9 cellular contexts compared by ENCODE assay signal in genomic region chr14:67411820-67412421, GRCh38. TPM values are rescaled to one million over a fixed set of nuclear protein-coding genes. Genes with fewer than 3 reads are reported as not detected.
DNase-seq lines count a peak whose midpoint lies in the region; ATAC-seq and TF ChIP-seq lines count a peak whose summit lies in the region.
"Had no signal": no experiment of that assay in that cellular context is flagged by ENCODE, and none has a peak within 500 bp of the region (broad histone marks: within the 10 kb centered on the region; RNA-seq: fewer than 3 reads in every experiment).

Gene PLEK2, minus strand, starts transcription at chr14:67412165. Its CDS starts 106 bp downstream, at chr14:67412059.

- H3K4me2 ChIP-seq in SK-N-SH (peak within 1 kb of the TSS; percentile 59), MM.1S (ENCODE audit: low read depth, low read length) (no peak within 1 kb of the TSS)

- peak within 1 kb of the TSS in 1 of 2 experiments; percentile 38; a peak in 3 of 4 replicates for H3K4me3 ChIP-seq in SK-N-SH (ENCODE audit: low read depth in 2 of 2, low read length in 1 of 2)
- peak within 1 kb of the TSS; percentile 42 for H3K4me3 ChIP-seq in astrocyte of the cerebellum (ENCODE audit: low read depth, low read length)
- no peak within 1 kb of the TSS for H3K4me3 ChIP-seq in MM.1S (ENCODE audit: low read length)

- WGBS in SK-N-SH (ENCODE audit: low lambda C conversion rate), result 38% methylated on average over 24 of the region's 63 CpGs

- intact Hi-C loops in left colon (cut with DNase I, micrococcal nuclease), result no loop called here

- DNase-seq in Daoy (ENCODE audit: low read depth) (peak; percentile 66), SK-N-SH (peak; percentile 60), astrocyte of the cerebellum (ENCODE audit: low read depth) (no peak), left colon (peak; percentile 88 to 91), epidermal melanocyte (ENCODE audit: insufficient read length, low spot score) (no peak), MM.1S (no peak), NCI-H446 treated with DMSO at 0.1 percent for 48 hours (lab: John Stamatoyannopoulos, UW) (no peak)
- DNase-seq in stimulated activated CD8-positive, alpha-beta memory T cell treated with anti-CD3 and anti-CD28 coated beads, Interleukin-12 subunit alpha, Interleukin-12 subunit beta, amount 100 ng/mL, for 4 hours (ENCODE audit: low read depth), result peak; percentile 14

- in situ Hi-C loops in astrocyte of the cerebellum (cut with HindIII; ENCODE audit: low sequenced_read_pairs), result no loop called here

- H4K20me1 ChIP-seq in SK-N-SH (ENCODE audit: insufficient read depth), result no peaks in the 10 kb centered on the region
- no peaks in the 10 kb centered on the region for H4K20me1 ChIP-seq in MM.1S (ENCODE audit: insufficient read depth, low read length)

- H3K36me3 ChIP-seq in SK-N-SH (replicated peaks in 1 of 2; ENCODE audit: control insufficient read depth in 1 of 2, insufficient read depth in 2 of 2, low read length in 1 of 2) (no peaks in the 10 kb centered on the region), MM.1S (replicated peaks; ENCODE audit: insufficient read depth, low read length) (no peaks in the 10 kb centered on the region)

- H3K9ac ChIP-seq in SK-N-SH, result no peak within 1 kb of the TSS
- no peak within 1 kb of the TSS for H3K9ac ChIP-seq in MM.1S (ENCODE audit: low read length)

- peak; percentile 80 for ATAC-seq in left colon

- H3F3A ChIP-seq in SK-N-SH (replicated peaks; ENCODE audit: insufficient read depth) (peaks cover 13% of the 10 kb centered on the region), MM.1S (ENCODE audit: insufficient read depth, low read length) (no peaks in the 10 kb centered on the region)

- H2AFZ ChIP-seq in SK-N-SH (ENCODE audit: low read depth) (peak within 1 kb of the TSS; percentile 74; the same call in 1 of the 2 replicates), MM.1S (ENCODE audit: low read length) (no peak within 1 kb of the TSS)

- H3K79me2 ChIP-seq in SK-N-SH (ENCODE audit: insufficient read depth) (no peaks in the 10 kb centered on the region), MM.1S (ENCODE audit: low read length) (no peaks in the 10 kb centered on the region)

- TF ChIP-seq EP300 in SK-N-SH (IDR thresholded peaks at IDR 0.05; ENCODE audit: borderline replicate concordance in 1 of 2, low read depth in 1 of 2, low read length in 1 of 2), result no peak

- H3K27me3 ChIP-seq in SK-N-SH (ENCODE audit: insufficient read depth) (no peaks in the 10 kb centered on the region), MM.1S (replicated peaks; ENCODE audit: insufficient read depth, low read length) (no peaks in the 10 kb centered on the region)

- POLR2A ChIA-PET in SK-N-SH (lab: Yijun Ruan, JAX), result no interaction called here

- H3K4me1 ChIP-seq in SK-N-SH (ENCODE audit: control insufficient read depth in 1 of 2, insufficient read depth in 2 of 2, low read depth in 1 of 2, low read length in 1 of 2) (peaks cover 7 to 10% of the 10 kb centered on the region in 2 experiments; a peak in 1 of 4 replicates), MM.1S (ENCODE audit: low read length) (no peaks in the 10 kb centered on the region)

- H3K9me2 ChIP-seq in SK-N-SH (no peaks in the 10 kb centered on the region), MM.1S (replicated peaks; ENCODE audit: insufficient read depth, low read length) (no peaks in the 10 kb centered on the region)

- H3K9me3 ChIP-seq in SK-N-SH (no peaks in the 10 kb centered on the region), MM.1S (replicated peaks; ENCODE audit: insufficient read depth, low read length) (no peaks in the 10 kb centered on the region)

- CTCF ChIA-PET in SK-N-SH (lab: Yijun Ruan, JAX), result interaction anchor here (1.0 to 3.9 kb wide), 4 partner anchors 16 to 160 kb away, joined by 4 to 28 read pairs (median 10); no protein-coding TSS in a partner anchor

- TF ChIP-seq CTCF in SK-N-SH (IDR thresholded peaks at IDR 0.05) (no peak), astrocyte of the cerebellum (IDR thresholded peaks at IDR 0.05; ENCODE audit: low read depth, low read length, missing control alignments) (no peak), MM.1S (IDR thresholded peaks at IDR 0.05; ENCODE audit: low read length) (no peak)

- no peak within 1 kb of the TSS for H3K27ac ChIP-seq in SK-N-SH (ENCODE audit: low read depth in 2 of 2, low read length in 1 of 2)
- no peak within 1 kb of the TSS for H3K27ac ChIP-seq in MM.1S (ENCODE audit: low read length)

- TF ChIP-seq RAD21 in SK-N-SH (IDR thresholded peaks at IDR 0.05; ENCODE audit: low read length), result no peak

TF ChIP-seq in SK-N-SH, 30 proteins besides CTCF, POLR2A, EP300 and RAD21:
- TF ChIP-seq GABPA (IDR thresholded peaks at IDR 0.05; ENCODE audit: low read depth) (no peak), IRF3 (IDR thresholded peaks at IDR 0.05; ENCODE audit: low read depth, low read length) (no peak), MXI1 (IDR thresholded peaks at IDR 0.05; ENCODE audit: low read depth, low read length) (no peak), JUND (IDR thresholded peaks at IDR 0.05) (no peak), USF1 (IDR thresholded peaks at IDR 0.05; ENCODE audit: borderline replicate concordance, low read depth) (no peak), SMC3 (IDR thresholded peaks at IDR 0.05; ENCODE audit: low read depth, low read length) (no peak), PBX3 (IDR thresholded peaks at IDR 0.05) (no peak), YY1 (IDR thresholded peaks at IDR 0.05; ENCODE audit: low read depth) (no peak), GATA2 (CRISPR knock-in tag; IDR thresholded peaks at IDR 0.05) (no peak), EZH2phosphoT487 (IDR thresholded peaks at IDR 0.05; ENCODE audit: borderline replicate concordance, low read depth) (no peak), TEAD4 (IDR thresholded peaks at IDR 0.05; ENCODE audit: borderline replicate concordance, insufficient read depth) (no peak), RCOR1 (IDR thresholded peaks at IDR 0.05; ENCODE audit: low read length) (no peak), RFX5 (IDR thresholded peaks at IDR 0.05; ENCODE audit: low read length) (no peak), REST (IDR thresholded peaks at IDR 0.05; ENCODE audit: low read depth, low read length) (no peak), TCF12 (IDR thresholded peaks at IDR 0.05) (no peak), ELF1 (IDR thresholded peaks at IDR 0.05) (no peak), RXRA (IDR thresholded peaks at IDR 0.05; ENCODE audit: borderline replicate concordance, low read depth) (no peak), NRF1 (IDR thresholded peaks at IDR 0.05; ENCODE audit: low read depth, low read length) (no peak), SIN3A (IDR thresholded peaks at IDR 0.05; ENCODE audit: borderline replicate concordance, low read depth, low read length) (no peak), CHD2 (IDR thresholded peaks at IDR 0.05; ENCODE audit: low read length, partially characterized antibody) (no peak)
TF ChIP-seq in SK-N-SH: peak in this region for 0.

RNA-seq across cellular contexts. Expression of gene PLEK2, which starts in this region (rescaled TPM):
- 12.8 and 17.0 TPM in 2 replicates for total RNA-seq in Daoy (2014; rRNA removed; shearing (Covaris generic))
- polyA plus RNA-seq in SK-N-SH (2012; rRNA removed), result 0.11 and 0.56 TPM in 2 replicates
- polyA plus RNA-seq in SK-N-SH (2012; cell fraction: cytosol; rRNA removed), result 0.15 and 0.16 TPM in 2 replicates
- 0.11 and 0.20 TPM in 2 replicates for polyA plus RNA-seq in SK-N-SH (2012; cell fraction: nucleus; rRNA removed)
- 10 to 100 TPM; 41.7 to 52.2 TPM for total RNA-seq in left colon
- total RNA-seq: neural crest cell had no signal

Comparison
In these comparisons a context has a peak if more than half of its experiments do, and no peak if none do; other contexts are left out.
1. Peak in DNase-seq and H3K4me2 ChIP-seq in SK-N-SH; RNA of the gene not detected or under 1 TPM.
2. DNase-seq: peak in Daoy (single experiment), left colon (2 of 2) and stimulated activated CD8-positive, alpha-beta memory T cell treated with anti-CD3 and anti-CD28 coated beads, Interleukin-12 subunit alpha, Interleukin-12 subunit beta, amount 100 ng/mL, for 4 hours (single experiment); none in astrocyte of the cerebellum (single experiment), epidermal melanocyte (single experiment), MM.1S (single experiment) and NCI-H446 treated with DMSO at 0.1 percent for 48 hours (single experiment).